In the genomic region with DNA sequence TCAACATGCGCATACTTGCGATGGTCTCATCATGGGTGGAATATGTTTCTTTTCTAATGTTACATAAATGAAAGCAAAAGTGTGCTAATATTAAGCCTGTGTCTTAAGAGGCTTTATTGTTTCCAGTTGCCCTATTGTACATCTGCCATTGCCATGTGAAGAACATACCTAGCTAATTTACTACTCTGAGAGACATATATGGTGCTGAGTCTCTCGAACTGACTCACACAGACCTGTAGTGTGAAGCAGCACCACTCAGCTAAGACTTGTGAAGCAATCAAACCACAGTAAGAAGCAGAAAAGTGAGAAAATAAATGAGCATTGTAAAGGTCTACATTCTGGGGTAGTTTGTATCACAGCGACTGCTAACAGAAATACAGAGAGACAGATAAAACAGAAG, we compare ENCODE assay signal across 1 cellular context.
TF ChIP-seq lines count a peak whose summit lies in the region.

No MANE protein-coding gene starts in this region.

TF ChIP-seq in GM12878, 131 proteins besides CTCF, POLR2A, EP300 and RAD21:
- TF ChIP-seq NFXL1 (IDR thresholded peaks at IDR 0.05; ENCODE audit: borderline replicate concordance) (no peak), PAX5 (IDR thresholded peaks at IDR 0.05; ENCODE audit: borderline replicate concordance, low read depth, low read length) (no peak), ZNF207 (IDR thresholded peaks at IDR 0.05; ENCODE audit: borderline replicate concordance) (no peak), SUPT20H (IDR thresholded peaks at IDR 0.05; ENCODE audit: borderline replicate concordance, control insufficient read depth, low read depth, low read length) (no peak)
